Comparison of ENCODE assay signal across 10 cellular contexts in the genomic region with DNA sequence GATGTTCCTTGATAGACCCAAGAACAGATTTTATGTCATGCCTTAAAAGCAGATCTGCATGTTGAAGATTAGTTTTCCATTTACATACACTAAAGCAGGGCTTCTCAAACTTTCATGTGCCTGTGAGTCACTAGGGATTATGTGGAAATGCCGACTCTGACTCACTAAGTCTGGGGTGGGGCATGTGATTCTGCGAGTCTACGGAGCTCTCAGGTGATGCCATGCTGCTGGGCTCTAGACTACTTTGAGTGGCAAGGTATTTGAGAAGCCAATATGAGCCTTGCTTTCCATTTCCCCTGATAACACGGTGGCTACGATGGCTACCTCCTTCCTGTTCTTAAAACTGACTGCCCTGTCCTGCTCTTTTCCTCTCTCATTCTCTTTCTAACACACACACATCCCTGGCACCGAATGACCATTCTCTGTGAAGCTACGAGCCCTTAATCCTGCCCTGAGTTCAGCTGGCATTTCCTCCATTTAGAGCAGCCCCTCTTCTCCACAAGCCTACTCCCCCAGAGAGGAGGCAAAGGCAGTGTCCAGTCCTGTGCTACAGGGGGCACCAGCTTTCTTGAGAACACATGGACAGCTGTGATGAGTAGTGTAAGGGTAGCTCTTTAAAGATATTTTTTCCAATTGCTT. TPM values are rescaled to one million over a fixed set of nuclear protein-coding genes. Genes with fewer than 3 reads are reported as not detected.
A peak's percentile ranks its signal among the peaks of the same experiment; 100 is the strongest.
DNase-seq lines count a peak whose midpoint lies in the region; ATAC-seq and TF ChIP-seq lines count a peak whose summit lies in the region.
"Had no signal": no experiment of that assay in that cellular context is flagged by ENCODE, and none has a peak within 500 bp of the region (broad histone marks: within the 10 kb centered on the region; RNA-seq: fewer than 3 reads in every experiment).

No MANE protein-coding gene starts in this region.

- H3K27ac ChIP-seq in SJCRH30 (peak overlapping the region; percentile 35), foreskin keratinocyte (peak overlapping the region; percentile 89), suprapubic skin (peak overlapping the region; percentile 40)

- ATAC-seq in foreskin keratinocyte (peak; percentile 100), HG03565 (IDR thresholded peaks at IDR 0.05; ENCODE audit: unreplicated experiment) (no peak)

- peaks cover 67% of the 10 kb centered on the region for H3K36me3 ChIP-seq in SJCRH30
- no peaks in the 10 kb centered on the region for H3K36me3 ChIP-seq in suprapubic skin

- H3K9me3 ChIP-seq in SJCRH30 (replicated peaks) (no peaks in the 10 kb centered on the region), suprapubic skin (no peaks in the 10 kb centered on the region)

- H3K27me3 ChIP-seq in SJCRH30 (no peaks in the 10 kb centered on the region), foreskin keratinocyte (no peaks in the 10 kb centered on the region), suprapubic skin (no peaks in the 10 kb centered on the region)

- TF ChIP-seq CTCF in foreskin keratinocyte (conservative IDR thresholded peaks at IDR 0.05) (no peak), suprapubic skin (IDR thresholded peaks at IDR 0.05) (no peak)

- no peak for TF ChIP-seq EP300 in suprapubic skin (IDR thresholded peaks at IDR 0.05)

- WGBS in suprapubic skin: 30% methylated on average over 7 of the region's 7 CpGs

- H3K4me1 ChIP-seq in SJCRH30 (peaks cover 7% of the 10 kb centered on the region), foreskin keratinocyte (peaks cover 7% of the 10 kb centered on the region), suprapubic skin (peaks cover 6% of the 10 kb centered on the region)

- H3K4me3 ChIP-seq in SJCRH30 (no peak overlapping the region), suprapubic skin (no peak overlapping the region)

- peak; percentile 43 for DNase-seq in NOMO-1 treated with DMSO at 0.1 percent for 48 hours (lab: John Stamatoyannopoulos, UW; ENCODE audit: unreplicated experiment)
- DNase-seq in NOMO-1 treated with dmso at 0.1 percent for 144 hours (lab: John Stamatoyannopoulos, UW; ENCODE audit: unreplicated experiment): no peak
- peak; percentile 27 to 42 for DNase-seq in SJCRH30
- DNase-seq in foreskin keratinocyte: peak; percentile 91 to 95
- peak in 1 of 2 donors; percentile 67 for DNase-seq in suprapubic skin (ENCODE audit: low spot score in 2 of 2)
- DNase-seq in activated CD4-positive, alpha-beta T cell treated with anti-CD3 and anti-CD28 coated beads, Interleukin-2, amount 50 U/mL, for 4 hours: no peak
- no peak for DNase-seq in NCI-H526 treated with DMSO at 0.1 percent for 48 hours (lab: John Stamatoyannopoulos, UW)
- DNase-seq: activated CD8-positive, alpha-beta memory T cell treated with anti-CD3 and anti-CD28 coated beads for 24 hours; NCI-H1417 treated with DMSO at 0.1 percent for 48 hours had no signal

- no peak for TF ChIP-seq POLR2A in suprapubic skin (IDR thresholded peaks at IDR 0.05)

RNA-seq across cellular contexts. Expression of a gene that starts 39.7 kb away (rescaled TPM):
- total RNA-seq in SJCRH30 (2014; rRNA removed; shearing (Covaris generic)): 22.0 and 24.3 TPM in 2 replicates
- total RNA-seq in foreskin keratinocyte (5.6 and 7.5 TPM in 2 replicates), suprapubic skin (1 to 10 TPM; 1.1 to 3.3 (median 2.8) TPM)
- 1.1 and 1.2 TPM in 2 replicates for polyA plus RNA-seq in foreskin keratinocyte

Comparison
In these comparisons a context has a peak if more than half of its experiments do, and no peak if none do; other contexts are left out.
1. DNase-seq: peak in NOMO-1 treated with DMSO at 0.1 percent for 48 hours (single experiment), SJCRH30 (2 of 2) and foreskin keratinocyte (2 of 2); none in NOMO-1 treated with dmso at 0.1 percent for 144 hours (single experiment), activated CD4-positive, alpha-beta T cell treated with anti-CD3 and anti-CD28 coated beads, Interleukin-2, amount 50 U/mL, for 4 hours (0 of 2) and NCI-H526 treated with DMSO at 0.1 percent for 48 hours (single experiment).
2. H3K27ac ChIP-seq: peak in every context shown above with its lines; median percentile 89 in foreskin keratinocyte; 40 in suprapubic skin; 35 in SJCRH30.